In the genomic region with DNA sequence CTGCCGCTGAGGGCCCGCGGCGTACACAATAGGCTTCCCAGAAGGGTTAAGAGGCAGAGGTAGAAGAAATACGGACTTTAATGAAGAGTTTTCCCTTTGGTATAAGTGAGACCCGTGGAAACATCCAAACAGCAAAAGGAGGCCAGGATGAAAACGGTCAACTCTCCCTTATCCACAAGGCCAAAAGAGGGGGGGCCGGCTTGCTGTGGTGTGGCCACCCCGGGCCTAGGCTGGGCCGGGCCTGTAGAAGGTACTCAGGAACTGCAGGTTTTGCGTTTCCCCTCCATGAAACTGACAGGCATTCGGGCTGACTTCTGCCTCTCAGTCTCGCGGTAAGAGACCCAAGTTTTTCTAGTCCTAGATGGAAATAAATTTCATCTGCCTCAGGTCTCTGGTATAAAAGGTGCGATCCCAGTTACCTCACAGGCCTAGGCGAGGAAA, we compare ENCODE assay signal across 8 cellular contexts. TPM values are rescaled to one million over a fixed set of nuclear protein-coding genes. Genes with fewer than 3 reads are reported as not detected.
DNase-seq lines count a peak whose midpoint lies in the region; TF ChIP-seq lines count a peak whose summit lies in the region.

No MANE protein-coding gene starts in this region.

- CTCF ChIA-PET in HEK293T (lab: Yijun Ruan, JAX), result interaction anchor here (1.3 to 1.6 kb wide), 4 partner anchors 8 to 99 kb away, joined by 3 to 4 read pairs (median 4); partner anchors contain the start of gene SHC1

- TF ChIP-seq CTCF in epithelial cell of proximal tubule (conservative IDR thresholded peaks at IDR 0.05; ENCODE audit: low read depth, low read length), result no peak
- no peak for TF ChIP-seq CTCF in nephron (IDR thresholded peaks at IDR 0.05; ENCODE audit: unreplicated experiment in 3 of 3)

- H3K27me3 Mint-ChIP-seq in nephron (ENCODE audit: low read depth), result no peaks in the 10 kb centered on the region

- peak overlapping the region; percentile 91 to 96 (median 93) for H3K4me3 Mint-ChIP-seq in nephron

- no peaks in the 10 kb centered on the region for H3K9me3 Mint-ChIP-seq in nephron

- H3K9me3 ChIP-seq in SK-N-MC (ENCODE audit: low read depth, low read length), result no peaks in the 10 kb centered on the region

- peak overlapping the region; percentile 95 for H3K27ac ChIP-seq in SK-N-MC

- DNase-seq in EL, result peak; percentile 35
- DNase-seq in HEK293T (ENCODE audit: extremely low spot score), result no peak
- no peak for DNase-seq in SK-N-MC (ENCODE audit: low read depth, low spot score)
- DNase-seq in epithelial cell of proximal tubule (ENCODE audit: low read depth), result no peak
- no peak for DNase-seq in stimulated activated naive CD4-positive, alpha-beta T cell treated with Interleukin-2 at 50 U/mL for 16 hours (lab: John Stamatoyannopoulos, UW)
- DNase-seq in hippocampal formation (lab: John Stamatoyannopoulos, UW), result no peak
- DNase-seq in amniotic stem cell (lab: John Stamatoyannopoulos, UW), result no peak

- POLR2A ChIA-PET in HEK293T (lab: Yijun Ruan, JAX), result interaction anchor here (0.6 to 4.8 kb wide), 8 partner anchors 10 to 41 kb away, joined by 3 to 59 read pairs (median 6); partner anchors contain the start of genes CKS1B, FLAD1, LENEP and PMVK

- peaks cover 56% of the 10 kb centered on the region for H3K36me3 ChIP-seq in SK-N-MC (ENCODE audit: insufficient read depth, low read length)

- H3K4me3 ChIP-seq in SK-N-MC, result peak overlapping the region; percentile 93
- peak overlapping the region; percentile 77 for H3K4me3 ChIP-seq in epithelial cell of proximal tubule (ENCODE audit: low read depth, low read length)

- H3K9ac ChIP-seq in SK-N-MC (ENCODE audit: insufficient read length), result peak overlapping the region; percentile 97

- peak overlapping the region; percentile 97 to 99 (median 98) for H3K27ac Mint-ChIP-seq in nephron

- H3K4me1 Mint-ChIP-seq in nephron, result peaks cover 43% of the 10 kb centered on the region

- peaks cover 39% of the 10 kb centered on the region for H3K36me3 Mint-ChIP-seq in nephron (ENCODE audit: low read depth)

TF ChIP-seq in HEK293T, 16 proteins besides CTCF, POLR2A, EP300 and RAD21:
- 0 out of 2 replicates have a peak, but pooled peaks have one; percentile 11 for TF ChIP-seq L3MBTL2 (conservative IDR thresholded peaks at IDR 0.05)
- TF ChIP-seq TARDBP (IDR thresholded peaks at IDR 0.05), result no peak
TF ChIP-seq in HEK293T: peak in this region for 1.

RNA-seq across cellular contexts. Expression of gene PYGO2, which starts 0.7 kb away (rescaled TPM):
- 16.0 and 23.7 TPM in 2 replicates for total RNA-seq in epithelial cell of proximal tubule

RNA-seq across cellular contexts. Expression of gene PBXIP1, which starts 6.4 kb away (rescaled TPM):
- total RNA-seq in epithelial cell of proximal tubule, result 23.4 and 49.6 TPM in 2 replicates

RNA-seq across cellular contexts. Expression of gene SHC1, which starts 8.3 kb away (rescaled TPM):
- 131 and 155 TPM in 2 replicates for total RNA-seq in epithelial cell of proximal tubule

RNA-seq across cellular contexts. Expression of gene CKS1B, which starts 12.2 kb away (rescaled TPM):
- 289 and 358 TPM in 2 replicates for total RNA-seq in epithelial cell of proximal tubule

RNA-seq across cellular contexts. Expression of gene FLAD1, which starts 20.9 kb away (rescaled TPM):
- 41.9 and 67.5 TPM in 2 replicates for total RNA-seq in epithelial cell of proximal tubule
